ENCODE assay signal across 20 cellular contexts in genomic region chr5:67536892-67537291, GRCh38.
DNase-seq lines count a peak whose midpoint lies in the region; ATAC-seq and TF ChIP-seq lines count a peak whose summit lies in the region.
"Had no signal": no experiment of that assay in that cellular context is flagged by ENCODE, and none has a peak within 500 bp of the region (broad histone marks: within the 10 kb centered on the region; RNA-seq: fewer than 3 reads in every experiment).

No MANE protein-coding gene starts in this region.

- peaks cover 0 to 15% (median 9%) of the 10 kb centered on the region in 9 donors for H3K4me1 ChIP-seq in heart right ventricle
- peaks cover 9% of the 10 kb centered on the region for H3K4me1 ChIP-seq in osteoblast (ENCODE audit: insufficient read depth, low read length)

- no peaks in the 10 kb centered on the region for H3K27me3 ChIP-seq in heart right ventricle
- H3K27me3 ChIP-seq in osteoblast (ENCODE audit: insufficient read depth, low read length), result no peaks in the 10 kb centered on the region
- H3K27me3 ChIP-seq: ascending aorta, Peyer's patch had no signal

- no peaks in the 10 kb centered on the region for H3K9me3 ChIP-seq in heart right ventricle
- no peaks in the 10 kb centered on the region for H3K9me3 ChIP-seq in osteoblast (ENCODE audit: low read depth, low read length)
- H3K9me3 ChIP-seq: ascending aorta, Peyer's patch, SK-N-SH had no signal

- TF ChIP-seq CTCF in heart right ventricle (IDR thresholded peaks at IDR 0.05) (no peak), osteoblast (IDR thresholded peaks at IDR 0.05; ENCODE audit: extremely low read depth, low read depth, low read length) (no peak)

- no peak overlapping the region for H2AFZ ChIP-seq in osteoblast (ENCODE audit: low read length)

- intact Hi-C loops in heart right ventricle (cut with DNase I), result loop anchor here in 1 of 10 donors (10.0 kb wide), 1 partner anchor 108 kb away; no protein-coding TSS in a partner anchor
- intact Hi-C loops in left cardiac atrium (cut with DNase I), result no loop called here
- intact Hi-C loops in left ventricle myocardium superior (cut with micrococcal nuclease), result no loop called here

- H3K27ac ChIP-seq in heart right ventricle (no peak overlapping the region), osteoblast (ENCODE audit: low read depth, low read length) (no peak overlapping the region)
- H3K27ac ChIP-seq: HL-60 had no signal

- H3K4me3 ChIP-seq in heart right ventricle, result peak overlapping the region in 5 of 10 donors; percentile 9 to 26 (median 22)
- no peak overlapping the region for H3K4me3 ChIP-seq in osteoblast (ENCODE audit: insufficient read depth, low read length)

- H3K4me2 ChIP-seq in osteoblast (ENCODE audit: insufficient read depth, low read length), result peak overlapping the region; percentile 62
- H3K4me2 ChIP-seq: SK-N-SH, smooth muscle cell had no signal

- H3K79me2 ChIP-seq in osteoblast (ENCODE audit: insufficient read depth, low read length), result no peaks in the 10 kb centered on the region

- DNase-seq in heart right ventricle (no peak), left cardiac atrium (no peak), left ventricle myocardium superior (no peak), osteoblast (ENCODE audit: insufficient read length, low spot score, missing footprints) (no peak), dedifferentiated amniotic fluid mesenchymal stem cell (ENCODE audit: extremely low spot score) (no peak), T-helper 2 cell (no peak)
- no peak for DNase-seq in activated naive CD4-positive, alpha-beta T cell (lab: John Stamatoyannopoulos, UW)
- no peak for DNase-seq in stimulated activated CD4-positive, alpha-beta T cell treated with anti-CD3 and anti-CD28 coated beads, Interleukin-2, amount 100 ng/mL, for 48 hours
- DNase-seq: activated CD4-positive, alpha-beta T cell treated with anti-CD3 and anti-CD28 coated beads for 36 hours; activated CD8-positive, alpha-beta memory T cell treated with anti-CD3 and anti-CD28 coated beads, Interleukin-2, amount 50 U/mL, for 48 hours; CD4-positive, alpha-beta T cell; NCI-H1092; NCI-H748 treated with DMSO at 0.1 percent for 48 hours; Peyer's patch; SK-N-SH; trophoblast cell had no signal

- H4K20me1 ChIP-seq in osteoblast (ENCODE audit: insufficient read depth, low read length), result no peaks in the 10 kb centered on the region

- ATAC-seq in heart right ventricle (peak in 5 of 8 donors; percentile 21 to 84 (median 48)), left cardiac atrium (no peak), left ventricle myocardium superior (peak; percentile 82)
- ATAC-seq: stimulated activated memory B cell treated with anti-CD40 and anti-IgM and Interleukin-4, amounts not matched to agents 10 μg/mL and 1 μg/mL and 100 μg/mL, for 72 hours had no signal

- H3K36me3 ChIP-seq in heart right ventricle (no peaks in the 10 kb centered on the region), osteoblast (ENCODE audit: insufficient read depth, low read length) (no peaks in the 10 kb centered on the region)
- H3K36me3 ChIP-seq: ascending aorta, Peyer's patch had no signal

- 9 to 15% methylated on average over 3 of the region's 3 CpGs for WGBS in heart right ventricle, 2 donors

Comparison
In these comparisons a context has a peak if more than half of its experiments do, and no peak if none do; other contexts are left out.
1. ATAC-seq: peak in heart right ventricle (5 of 8) and left ventricle myocardium superior (single experiment); none in left cardiac atrium (0 of 2).